ENCODE assay signal across 10 cellular contexts in the genomic region with DNA sequence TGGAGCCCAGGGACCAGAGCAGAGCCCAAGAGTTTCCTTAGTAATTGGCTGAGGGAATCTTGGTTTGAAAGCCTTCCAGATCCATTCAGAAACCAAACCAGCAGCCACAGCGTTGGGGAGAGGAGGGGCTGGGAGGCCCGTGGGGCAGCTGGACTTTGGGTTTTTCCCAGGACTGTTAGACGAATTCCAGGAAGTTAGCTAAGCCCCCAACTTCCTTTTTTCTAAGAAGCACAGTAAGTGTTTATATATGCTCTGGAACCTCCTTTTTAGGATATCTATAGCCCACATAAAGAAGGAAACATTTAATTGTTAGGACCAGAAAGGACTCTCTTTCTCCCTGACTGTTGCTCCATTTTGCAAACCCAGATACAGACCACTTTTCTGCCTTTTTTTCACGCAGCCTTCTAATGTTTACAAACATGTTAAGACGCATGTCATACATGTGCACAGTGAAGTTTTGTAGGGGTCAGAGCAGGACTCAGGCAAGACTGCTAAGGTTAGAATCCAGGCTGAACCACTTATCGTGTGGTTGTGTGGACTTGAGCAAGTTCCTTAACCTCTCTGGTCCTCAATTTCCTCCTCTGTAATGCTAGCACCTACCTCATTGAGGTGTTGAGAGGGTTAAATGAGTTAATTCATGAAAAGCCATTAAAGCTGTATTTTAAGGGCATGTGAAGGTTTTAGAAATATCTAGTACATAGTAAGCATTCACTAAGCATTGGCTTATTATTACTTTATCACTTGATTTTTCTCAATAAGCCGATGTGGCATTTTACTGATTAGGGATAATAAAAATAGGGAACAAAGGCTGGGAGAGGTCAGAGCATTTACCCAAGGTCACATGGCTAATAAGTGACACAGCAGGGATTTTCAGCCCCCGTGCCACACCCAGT. TPM values are rescaled to one million over a fixed set of nuclear protein-coding genes. Genes with fewer than 3 reads are reported as not detected.
DNase-seq lines count a peak whose midpoint lies in the region; ATAC-seq lines count a peak whose summit lies in the region.
"Had no signal": no experiment of that assay in that cellular context is flagged by ENCODE, and none has a peak within 500 bp of the region (broad histone marks: within the 10 kb centered on the region; RNA-seq: fewer than 3 reads in every experiment).

No MANE protein-coding gene starts in this region.

- H3K36me3 ChIP-seq in adipocyte (ENCODE audit: control insufficient read depth, insufficient read depth, low read length, severe bottlenecking), result no peaks in the 10 kb centered on the region

- peak overlapping the region; percentile 12 for H3K9ac ChIP-seq in adipocyte (ENCODE audit: low read length)

- H3K9me3 Mint-ChIP-seq in activated CD4-positive, alpha-beta T cell treated with anti-CD3 and anti-CD28 coated beads, Interleukin-2, amount 10 ng/mL, durations not matched to agents 7 days and 5 days, result no peaks in the 10 kb centered on the region
- H3K9me3 Mint-ChIP-seq: effector memory CD8-positive, alpha-beta T cell had no signal

- no peaks in the 10 kb centered on the region for H3K27me3 Mint-ChIP-seq in activated CD4-positive, alpha-beta T cell treated with anti-CD3 and anti-CD28 coated beads, Interleukin-2, amount 10 ng/mL, durations not matched to agents 7 days and 5 days
- H3K27me3 Mint-ChIP-seq: effector memory CD8-positive, alpha-beta T cell had no signal

- H3K27ac Mint-ChIP-seq in activated CD4-positive, alpha-beta T cell treated with anti-CD3 and anti-CD28 coated beads, Interleukin-2, amount 10 ng/mL, durations not matched to agents 7 days and 5 days, result peak overlapping the region; percentile 55
- H3K27ac Mint-ChIP-seq: effector memory CD8-positive, alpha-beta T cell had no signal

- no peak overlapping the region for H3K4me3 Mint-ChIP-seq in activated CD4-positive, alpha-beta T cell treated with anti-CD3 and anti-CD28 coated beads, Interleukin-2, amount 10 ng/mL, durations not matched to agents 7 days and 5 days
- H3K4me3 Mint-ChIP-seq: effector memory CD8-positive, alpha-beta T cell had no signal

- H3K4me1 ChIP-seq in adipocyte (ENCODE audit: control insufficient read depth, insufficient read depth, low read length), result peaks cover 28% of the 10 kb centered on the region

- H3K4me1 Mint-ChIP-seq in activated CD4-positive, alpha-beta T cell treated with anti-CD3 and anti-CD28 coated beads, Interleukin-2, amount 10 ng/mL, durations not matched to agents 7 days and 5 days, result peaks cover 13% of the 10 kb centered on the region

- no peak for DNase-seq in activated CD4-positive, alpha-beta T cell treated with anti-CD3 and anti-CD28 coated beads, Interleukin-2, amount 10 ng/mL, durations not matched to agents 7 days and 5 days
- DNase-seq in activated CD4-positive, alpha-beta T cell treated with anti-CD3 and anti-CD28 coated beads for 48 hours, result no peak
- DNase-seq in adipocyte (ENCODE audit: low read depth), result peak; percentile 71
- DNase-seq in kidney tubule cell (ENCODE audit: low spot score), result peak; percentile 25
- DNase-seq in stromal cell of bone marrow (ENCODE audit: low read depth), result peak; percentile 58
- DNase-seq in SK-N-DZ (ENCODE audit: low spot score), result no peak
- DNase-seq in stimulated activated CD4-positive, alpha-beta T cell treated with anti-CD3 and anti-CD28 coated beads, Interleukin-4, amount 100 ng/mL, for 4 hours, result no peak
- DNase-seq: ACHN; effector memory CD8-positive, alpha-beta T cell had no signal

- no peaks in the 10 kb centered on the region for H3K36me3 Mint-ChIP-seq in activated CD4-positive, alpha-beta T cell treated with anti-CD3 and anti-CD28 coated beads, Interleukin-2, amount 10 ng/mL, durations not matched to agents 7 days and 5 days (ENCODE audit: low read depth)

- POLR2A ChIA-PET in activated CD4-positive, alpha-beta T cell treated with anti-CD3 and anti-CD28 coated beads, Interleukin-2, amount 10 ng/mL, durations not matched to agents 7 days and 5 days (lab: Charles Lee), result no interaction called here

- H3K4me3 ChIP-seq in adipocyte (ENCODE audit: low read length), result peak overlapping the region; percentile 29

- ATAC-seq in HG02973 (IDR thresholded peaks at IDR 0.05; ENCODE audit: unreplicated experiment), result no peak
- ATAC-seq: effector memory CD8-positive, alpha-beta T cell had no signal

- CTCF ChIA-PET in activated CD4-positive, alpha-beta T cell treated with anti-CD3 and anti-CD28 coated beads, Interleukin-2, amount 10 ng/mL, durations not matched to agents 7 days and 5 days (lab: Charles Lee), result interaction anchor here (0.5 to 1.6 kb wide), 6 partner anchors 10 to 1061 kb away, joined by 3 to 4 read pairs (median 3); no protein-coding TSS in a partner anchor

- H3K27me3 ChIP-seq in adipocyte (replicated peaks; ENCODE audit: control insufficient read depth, insufficient read depth, low read length), result no peaks in the 10 kb centered on the region

- H3K9me3 ChIP-seq in adipocyte (ENCODE audit: control insufficient read depth, low read length), result peaks cover 6% of the 10 kb centered on the region

RNA-seq across cellular contexts. Expression of gene TBATA, which starts 42.4 kb away (rescaled TPM):
- not detected for total RNA-seq in activated CD4-positive, alpha-beta T cell treated with anti-CD3 and anti-CD28 coated beads, Interleukin-2, amount 10 ng/mL, durations not matched to agents 7 days and 5 days
- polyA plus RNA-seq in SK-N-DZ (2014; cell fraction: cytosol; rRNA removed), result not detected in 2 replicates
- polyA plus RNA-seq in SK-N-DZ (2014; cell fraction: nucleus; rRNA removed), result not detected in 2 replicates

Comparison
In these comparisons a context has a peak if more than half of its experiments do, and no peak if none do; other contexts are left out.
1. DNase-seq: peak in adipocyte (single experiment), kidney tubule cell (single experiment) and stromal cell of bone marrow (single experiment); none in activated CD4-positive, alpha-beta T cell treated with anti-CD3 and anti-CD28 coated beads, Interleukin-2, amount 10 ng/mL, durations not matched to agents 7 days and 5 days (single experiment), activated CD4-positive, alpha-beta T cell treated with anti-CD3 and anti-CD28 coated beads for 48 hours (single experiment), SK-N-DZ (single experiment) and stimulated activated CD4-positive, alpha-beta T cell treated with anti-CD3 and anti-CD28 coated beads, Interleukin-4, amount 100 ng/mL, for 4 hours (0 of 2).